Comparison of ENCODE assay signal across 2 cellular contexts in the genomic region with DNA sequence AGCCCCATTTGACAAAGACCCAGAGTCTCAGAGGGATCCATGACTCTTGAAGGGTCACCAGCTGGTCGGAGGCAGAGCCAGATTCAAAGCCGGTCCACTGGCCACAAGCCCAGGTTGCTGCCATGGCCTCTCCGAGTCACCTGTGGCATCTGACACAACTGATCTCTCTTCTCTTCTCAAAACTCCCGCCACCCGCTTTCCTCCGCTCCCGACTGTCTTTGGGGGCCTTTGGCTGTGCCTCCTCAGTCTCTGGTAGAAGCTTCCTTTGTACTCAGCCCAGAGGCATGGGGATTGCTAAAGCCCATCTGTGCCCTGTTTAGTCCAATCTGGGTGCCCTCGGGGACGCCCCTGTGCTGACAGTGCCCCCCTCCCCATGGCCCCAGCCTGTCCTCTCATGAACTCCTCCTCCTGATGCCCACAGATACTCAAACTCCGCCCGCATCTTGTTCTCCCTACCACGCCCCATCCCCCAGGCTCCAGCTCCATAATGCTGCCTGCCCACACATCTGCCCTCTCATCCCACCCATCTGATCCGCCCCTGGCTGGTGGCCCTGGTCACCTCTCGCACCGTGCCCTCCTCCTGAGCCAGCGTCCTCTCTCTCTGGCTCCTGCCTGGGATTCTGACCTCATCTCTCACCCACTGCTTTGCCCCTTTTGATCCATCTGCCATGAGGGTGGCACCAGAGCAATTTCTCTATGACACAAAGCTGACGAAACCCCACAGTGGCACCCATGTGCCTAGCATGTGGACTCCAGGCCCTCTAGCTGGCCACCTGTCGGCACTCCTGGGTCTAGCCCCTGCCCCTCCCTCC.
TF ChIP-seq lines count a peak whose summit lies in the region.

No MANE protein-coding gene starts in this region.

TF ChIP-seq in H1, 55 proteins besides CTCF, POLR2A, EP300 and RAD21:
- no peak for TF ChIP-seq SIX5 (IDR thresholded peaks at IDR 0.05; ENCODE audit: low read depth, low read length)
- TF ChIP-seq CHD7 (IDR thresholded peaks at IDR 0.05; ENCODE audit: insufficient replicate concordance, low read length) = no peak
- no peak for TF ChIP-seq ATF2 (IDR thresholded peaks at IDR 0.05; ENCODE audit: low read length)
- no peak for TF ChIP-seq KDM4A (IDR thresholded peaks at IDR 0.05; ENCODE audit: low read depth, low read length, severe bottlenecking)
- no peak for TF ChIP-seq USF2 (IDR thresholded peaks at IDR 0.05; ENCODE audit: low read length)
- TF ChIP-seq CTBP2 (IDR thresholded peaks at IDR 0.05; ENCODE audit: borderline replicate concordance, insufficient read depth, insufficient read length, low read length) = no peak
- TF ChIP-seq CBX5 (IDR thresholded peaks at IDR 0.05; ENCODE audit: low read depth, low read length) = no peak

TF ChIP-seq in HEK293T, 16 proteins besides CTCF, POLR2A, EP300 and RAD21:
- TF ChIP-seq LEF1 (IDR thresholded peaks at IDR 0.05; ENCODE audit: borderline replicate concordance) (no peak), FOXK2 (IDR thresholded peaks at IDR 0.05) (no peak), NFRKB (IDR thresholded peaks at IDR 0.05) (no peak), SP1 (IDR thresholded peaks at IDR 0.05) (no peak), HDGF (IDR thresholded peaks at IDR 0.05; ENCODE audit: borderline replicate concordance) (no peak), PKNOX1 (IDR thresholded peaks at IDR 0.05) (no peak), FOXM1 (IDR thresholded peaks at IDR 0.05; ENCODE audit: borderline replicate concordance) (no peak), TARDBP (IDR thresholded peaks at IDR 0.05) (no peak), SUZ12 (IDR thresholded peaks at IDR 0.05) (no peak), ELF4 (IDR thresholded peaks at IDR 0.05) (no peak), L3MBTL2 (conservative IDR thresholded peaks at IDR 0.05) (no peak)
TF ChIP-seq in HEK293T: peak in this region for 0.
